ENCODE assay signal across 16 cellular contexts in the genomic region with DNA sequence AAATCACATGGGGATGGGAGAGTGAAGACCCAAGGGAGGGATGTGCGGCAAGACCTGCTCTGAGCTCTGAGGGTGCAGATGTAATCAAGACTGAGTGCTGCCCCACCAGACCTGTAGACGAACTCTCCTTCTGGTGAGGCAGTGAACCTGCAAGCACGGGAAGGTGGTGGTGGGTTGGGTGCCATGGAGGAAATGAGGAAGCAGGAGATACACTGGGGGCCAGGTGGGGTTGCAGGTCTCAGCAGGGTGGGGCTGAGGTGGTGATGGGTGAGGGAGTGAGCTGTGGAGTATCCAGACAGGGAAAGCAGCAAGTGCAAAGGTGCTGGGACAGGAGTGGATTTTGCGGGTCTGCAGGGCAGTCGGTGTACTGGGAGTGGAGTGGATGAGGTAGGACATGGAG.
A peak's percentile ranks its signal among the peaks of the same experiment; 100 is the strongest.
DNase-seq lines count a peak whose midpoint lies in the region; TF ChIP-seq lines count a peak whose summit lies in the region.
"Had no signal": no experiment of that assay in that cellular context is flagged by ENCODE, and none has a peak within 500 bp of the region (broad histone marks: within the 10 kb centered on the region; RNA-seq: fewer than 3 reads in every experiment).

No MANE protein-coding gene starts in this region.

- H3K9me2 ChIP-seq in hepatocyte (replicated peaks; ENCODE audit: insufficient read depth) = no peaks in the 10 kb centered on the region

- TF ChIP-seq POLR2A in stomach (IDR thresholded peaks at IDR 0.05) = no peak

- no peaks in the 10 kb centered on the region for H3K4me1 ChIP-seq in right atrium auricular region
- H3K4me1 ChIP-seq in left ventricle myocardium inferior = no peaks in the 10 kb centered on the region
- H3K4me1 ChIP-seq in hepatocyte (ENCODE audit: insufficient read depth) = no peaks in the 10 kb centered on the region
- peaks cover 0 to 8% (median 6%) of the 10 kb centered on the region in 4 donors for H3K4me1 ChIP-seq in stomach
- H3K4me1 ChIP-seq: Caco-2 had no signal

- no peaks in the 10 kb centered on the region for H4K20me1 ChIP-seq in hepatocyte (ENCODE audit: insufficient read depth, poor library complexity, severe bottlenecking)
- H4K20me1 ChIP-seq: BLaER1 treated with 17β-estradiol and CSF1 and Interleukin-3, amounts not matched to agents 10 nM and 100 nM had no signal

- no peak overlapping the region for H3K4me2 ChIP-seq in hepatocyte
- H3K4me2 ChIP-seq: A549 had no signal

- WGBS in hepatocyte (ENCODE audit: low lambda C conversion rate, missing lambda C conversion rate) = 96% methylated on average over 5 of the region's 5 CpGs
- WGBS in stomach, 5 donors = 84 to 96% (median 87%) methylated on average over 5 of the region's 5 CpGs

- peak; percentile 40 for DNase-seq in right atrium auricular region (ENCODE audit: low spot score)
- DNase-seq in left ventricle myocardium inferior = no peak
- DNase-seq in ureter (ENCODE audit: low spot score) = peak; percentile 41
- DNase-seq in hepatocyte (ENCODE audit: low spot score) = no peak
- no peak for DNase-seq in stomach
- DNase-seq: AML-193; Caco-2; Calu3; CD4-positive, alpha-beta T cell; CD8-positive, alpha-beta T cell; DMS79 treated with DMSO at 0.1 percent for 48 hours; GF-D8 had no signal

- H2AFZ ChIP-seq in hepatocyte = no peak overlapping the region

- no peaks in the 10 kb centered on the region for H3K9me3 ChIP-seq in right atrium auricular region
- H3K9me3 ChIP-seq in left ventricle myocardium inferior (replicated peaks) = no peaks in the 10 kb centered on the region
- no peaks in the 10 kb centered on the region for H3K9me3 ChIP-seq in hepatocyte (ENCODE audit: low read depth)
- H3K9me3 ChIP-seq in stomach = no peaks in the 10 kb centered on the region
- H3K9me3 ChIP-seq: A549, Caco-2 had no signal

- no peaks in the 10 kb centered on the region for H3K27me3 ChIP-seq in right atrium auricular region
- peaks cover 23% of the 10 kb centered on the region for H3K27me3 ChIP-seq in left ventricle myocardium inferior (ENCODE audit: low read depth)
- H3K27me3 ChIP-seq in hepatocyte = no peaks in the 10 kb centered on the region
- peaks cover 0 to 16% (median 0%) of the 10 kb centered on the region in 3 donors for H3K27me3 ChIP-seq in stomach
- H3K27me3 ChIP-seq: BLaER1 treated with 17β-estradiol and CSF1 and Interleukin-3, amounts not matched to agents 10 nM and 100 nM had no signal

- no peak for TF ChIP-seq EP300 in stomach (IDR thresholded peaks at IDR 0.05)

- intact Hi-C loops in left ventricle myocardium inferior (cut with micrococcal nuclease) (loop anchor here (5.0 kb wide), 1 partner anchor 197 kb away; no protein-coding TSS in a partner anchor), stomach (cut with DNase I; ENCODE audit: low total_unique reads) (loop anchor here (5.0 kb wide), 2 partner anchors 137 to 197 kb away; no protein-coding TSS in a partner anchor)

- H3K27ac ChIP-seq in right atrium auricular region = no peak overlapping the region
- no peak overlapping the region for H3K27ac ChIP-seq in left ventricle myocardium inferior (replicated peaks)
- H3K27ac ChIP-seq in hepatocyte = no peak overlapping the region
- no peak overlapping the region for H3K27ac ChIP-seq in stomach
- H3K27ac ChIP-seq: 22Rv1; A549; BLaER1 treated with 17β-estradiol and CSF1 and Interleukin-3, amounts not matched to agents 10 nM and 100 nM; C4-2B had no signal

- no peaks in the 10 kb centered on the region for H3K79me2 ChIP-seq in hepatocyte

- TF ChIP-seq CTCF in right atrium auricular region (IDR thresholded peaks at IDR 0.05) = no peak
- no peak for TF ChIP-seq CTCF in left ventricle myocardium inferior (IDR thresholded peaks at IDR 0.05; ENCODE audit: borderline replicate concordance)
- TF ChIP-seq CTCF in hepatocyte (IDR thresholded peaks at IDR 0.05; ENCODE audit: poor library complexity) = no peak
- no peak for TF ChIP-seq CTCF in stomach (IDR thresholded peaks at IDR 0.05)

- no peak overlapping the region for H3K4me3 ChIP-seq in right atrium auricular region
- H3K4me3 ChIP-seq in left ventricle myocardium inferior = no peak overlapping the region
- no peak overlapping the region for H3K4me3 ChIP-seq in hepatocyte
- H3K4me3 ChIP-seq in stomach = no peak overlapping the region
- H3K4me3 ChIP-seq: A549; BLaER1 treated with 17β-estradiol and CSF1 and Interleukin-3, amounts not matched to agents 10 nM and 100 nM had no signal

- H3K36me3 ChIP-seq in right atrium auricular region = no peaks in the 10 kb centered on the region
- H3K36me3 ChIP-seq in left ventricle myocardium inferior = no peaks in the 10 kb centered on the region
- H3K36me3 ChIP-seq in hepatocyte (replicated peaks; ENCODE audit: insufficient read depth, low read depth) = no peaks in the 10 kb centered on the region
- no peaks in the 10 kb centered on the region for H3K36me3 ChIP-seq in stomach
- H3K36me3 ChIP-seq: BLaER1 treated with 17β-estradiol and CSF1 and Interleukin-3, amounts not matched to agents 10 nM and 100 nM had no signal

Comparison
In these comparisons a context has a peak if more than half of its experiments do, and no peak if none do; other contexts are left out.
1. DNase-seq: peak in right atrium auricular region (single experiment) and ureter (single experiment); none in left ventricle myocardium inferior (single experiment), hepatocyte (single experiment) and stomach (single experiment).